Comparison of ENCODE assay signal across 16 cellular contexts in the genomic region with DNA sequence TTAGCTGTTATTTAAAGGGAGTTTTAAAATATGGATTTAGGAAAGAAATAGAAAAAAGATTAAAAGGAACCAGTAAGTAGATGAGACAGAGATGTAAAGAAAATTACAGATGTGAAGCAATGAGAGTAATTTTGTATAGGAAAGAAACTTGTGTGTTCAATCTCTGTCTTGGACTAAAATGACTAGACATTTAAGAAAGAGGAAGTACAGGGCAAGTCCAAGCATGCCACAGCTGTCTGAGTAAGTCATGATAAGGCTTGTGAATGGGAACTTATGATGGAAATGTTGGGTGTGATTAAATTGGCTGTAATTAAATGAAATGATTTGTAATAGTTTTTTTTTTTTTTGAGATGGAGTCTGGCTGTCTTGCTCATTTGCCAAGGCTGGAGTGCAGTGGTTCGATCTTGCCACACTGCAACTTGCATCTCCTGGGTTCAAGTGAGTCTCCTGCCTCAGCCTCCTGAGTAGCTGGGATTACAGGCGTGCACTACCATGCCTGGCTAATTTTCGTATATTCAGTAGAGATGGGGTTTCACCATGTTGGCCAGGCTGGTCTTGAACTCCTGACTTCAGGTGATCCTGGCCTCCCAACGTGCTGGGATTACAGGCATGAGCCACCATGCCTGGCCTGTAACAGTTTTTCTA. TPM values are rescaled to one million over a fixed set of nuclear protein-coding genes. Genes with fewer than 3 reads are reported as not detected.
DNase-seq lines count a peak whose midpoint lies in the region; ATAC-seq, FAIRE-seq and TF ChIP-seq lines count a peak whose summit lies in the region.
"Had no signal": no experiment of that assay in that cellular context is flagged by ENCODE, and none has a peak within 500 bp of the region (broad histone marks: within the 10 kb centered on the region; RNA-seq: fewer than 3 reads in every experiment).

No MANE protein-coding gene starts in this region.

- no peaks in the 10 kb centered on the region for H3K36me3 Mint-ChIP-seq in activated CD8-positive, alpha-beta T cell treated with anti-CD3 and anti-CD28 coated beads for 36 hours (ENCODE audit: low read depth)
- peaks cover 6% of the 10 kb centered on the region for H3K36me3 Mint-ChIP-seq in activated CD8-positive, alpha-beta T cell treated with anti-CD3 and anti-CD28 coated beads, Interleukin-2, amount 10 ng/mL, durations not matched to agents 7 days and 5 days (ENCODE audit: low read depth)
- H3K36me3 Mint-ChIP-seq in astrocyte (ENCODE audit: low read depth, unreplicated experiment), result no peaks in the 10 kb centered on the region
- H3K36me3 Mint-ChIP-seq in osteocyte (ENCODE audit: unreplicated experiment), result no peaks in the 10 kb centered on the region

- no peak overlapping the region for H3K4me3 ChIP-seq in astrocyte (ENCODE audit: insufficient read depth, low read depth, low read length)

- CTCF ChIA-PET in activated CD8-positive, alpha-beta T cell treated with anti-CD3 and anti-CD28 coated beads for 36 hours (lab: Charles Lee), result interaction anchor here (0.7 to 6.9 kb wide), 4 partner anchors 8 to 84 kb away, joined by 3 to 66 read pairs (median 7); a partner anchor contains a TSS
- CTCF ChIA-PET in activated CD8-positive, alpha-beta T cell treated with anti-CD3 and anti-CD28 coated beads, Interleukin-2, amount 10 ng/mL, durations not matched to agents 7 days and 5 days (lab: Charles Lee), result interaction anchor here (1.4 to 3.7 kb wide), 4 partner anchors 16 to 42 kb away, joined by 3 to 63 read pairs (median 9); a partner anchor contains a TSS

- no peak overlapping the region for H2AFZ ChIP-seq in astrocyte (ENCODE audit: low read depth, low read length)

- TF ChIP-seq CTCF in activated CD8-positive, alpha-beta T cell treated with anti-CD3 and anti-CD28 coated beads for 36 hours (IDR thresholded peaks at IDR 0.05), result no peak
- TF ChIP-seq CTCF in astrocyte (IDR thresholded peaks at IDR 0.05; ENCODE audit: insufficient read depth, low read depth, low read length) (no peak), osteocyte (IDR thresholded peaks at IDR 0.05) (no peak)

- H3K9me3 ChIP-seq in astrocyte (ENCODE audit: insufficient read depth, low read depth, low read length), result no peaks in the 10 kb centered on the region
- H3K9me3 ChIP-seq: neutrophil had no signal

- no peaks in the 10 kb centered on the region for H3K36me3 ChIP-seq in astrocyte (ENCODE audit: insufficient read depth, low read length)
- H3K36me3 ChIP-seq: neutrophil had no signal

- FAIRE-seq in astrocyte (lab: Jason Lieb, UNC), result no peak
- FAIRE-seq in islet of Langerhans (lab: Jason Lieb, UNC), result peak; percentile 27
- FAIRE-seq: A204.1, urothelium cell line had no signal

- no peaks in the 10 kb centered on the region for H3K27me3 Mint-ChIP-seq in activated CD8-positive, alpha-beta T cell treated with anti-CD3 and anti-CD28 coated beads for 36 hours
- no peaks in the 10 kb centered on the region for H3K27me3 Mint-ChIP-seq in activated CD8-positive, alpha-beta T cell treated with anti-CD3 and anti-CD28 coated beads, Interleukin-2, amount 10 ng/mL, durations not matched to agents 7 days and 5 days (ENCODE audit: low read depth)
- H3K27me3 Mint-ChIP-seq in astrocyte (ENCODE audit: low read depth, unreplicated experiment) (peaks cover 8% of the 10 kb centered on the region), osteocyte (ENCODE audit: unreplicated experiment) (peaks cover 3% of the 10 kb centered on the region)

- ATAC-seq in activated CD8-positive, alpha-beta T cell treated with anti-CD3 and anti-CD28 coated beads for 36 hours, result peak; percentile 42
- no peak for ATAC-seq in activated CD8-positive, alpha-beta T cell treated with anti-CD3 and anti-CD28 coated beads, Interleukin-2, amount 10 ng/mL, durations not matched to agents 7 days and 5 days

- peaks cover 2% of the 10 kb centered on the region for H3K27me3 ChIP-seq in astrocyte (ENCODE audit: insufficient read depth, low read length)

- no peak overlapping the region for H3K27ac Mint-ChIP-seq in activated CD8-positive, alpha-beta T cell treated with anti-CD3 and anti-CD28 coated beads for 36 hours
- H3K27ac Mint-ChIP-seq in activated CD8-positive, alpha-beta T cell treated with anti-CD3 and anti-CD28 coated beads, Interleukin-2, amount 10 ng/mL, durations not matched to agents 7 days and 5 days, result no peak overlapping the region
- no peak overlapping the region for H3K27ac Mint-ChIP-seq in astrocyte (ENCODE audit: unreplicated experiment)
- H3K27ac Mint-ChIP-seq in osteocyte (ENCODE audit: unreplicated experiment), result no peak overlapping the region

- H3K9me3 Mint-ChIP-seq in activated CD8-positive, alpha-beta T cell treated with anti-CD3 and anti-CD28 coated beads for 36 hours, result no peaks in the 10 kb centered on the region
- H3K9me3 Mint-ChIP-seq in activated CD8-positive, alpha-beta T cell treated with anti-CD3 and anti-CD28 coated beads, Interleukin-2, amount 10 ng/mL, durations not matched to agents 7 days and 5 days (ENCODE audit: insufficient read depth), result peaks cover 6% of the 10 kb centered on the region
- H3K9me3 Mint-ChIP-seq in astrocyte (ENCODE audit: unreplicated experiment) (peaks cover 2% of the 10 kb centered on the region), osteocyte (ENCODE audit: unreplicated experiment) (no peaks in the 10 kb centered on the region)

- H3K27ac ChIP-seq in astrocyte (ENCODE audit: low read depth, low read length), result no peak overlapping the region
- H3K27ac ChIP-seq: neutrophil had no signal

- no peak overlapping the region for H3K4me2 ChIP-seq in astrocyte (ENCODE audit: low read length)

- no peak overlapping the region for H3K4me3 Mint-ChIP-seq in activated CD8-positive, alpha-beta T cell treated with anti-CD3 and anti-CD28 coated beads for 36 hours
- H3K4me3 Mint-ChIP-seq in activated CD8-positive, alpha-beta T cell treated with anti-CD3 and anti-CD28 coated beads, Interleukin-2, amount 10 ng/mL, durations not matched to agents 7 days and 5 days, result no peak overlapping the region
- H3K4me3 Mint-ChIP-seq in astrocyte (ENCODE audit: unreplicated experiment) (no peak overlapping the region), osteocyte (ENCODE audit: unreplicated experiment) (no peak overlapping the region)

- no peak overlapping the region for H3K9ac ChIP-seq in astrocyte (ENCODE audit: low read length)

- POLR2A ChIA-PET in activated CD8-positive, alpha-beta T cell treated with anti-CD3 and anti-CD28 coated beads for 36 hours (lab: Charles Lee), result no interaction called here
- POLR2A ChIA-PET in activated CD8-positive, alpha-beta T cell treated with anti-CD3 and anti-CD28 coated beads, Interleukin-2, amount 10 ng/mL, durations not matched to agents 7 days and 5 days (lab: Charles Lee), result interaction anchor here (0.7 kb wide), 1 partner anchor 235 kb away, joined by 3 read pairs; no protein-coding TSS in a partner anchor

- H3K4me1 ChIP-seq in astrocyte (ENCODE audit: insufficient read depth, low read length), result no peaks in the 10 kb centered on the region

- no peaks in the 10 kb centered on the region for H3K4me1 Mint-ChIP-seq in activated CD8-positive, alpha-beta T cell treated with anti-CD3 and anti-CD28 coated beads for 36 hours (ENCODE audit: low read depth)
- H3K4me1 Mint-ChIP-seq in activated CD8-positive, alpha-beta T cell treated with anti-CD3 and anti-CD28 coated beads, Interleukin-2, amount 10 ng/mL, durations not matched to agents 7 days and 5 days (ENCODE audit: low read depth), result peaks cover 8% of the 10 kb centered on the region
- no peaks in the 10 kb centered on the region for H3K4me1 Mint-ChIP-seq in astrocyte (ENCODE audit: low read depth, unreplicated experiment)
- H3K4me1 Mint-ChIP-seq in osteocyte (ENCODE audit: unreplicated experiment), result no peaks in the 10 kb centered on the region

- DNase-seq in activated CD8-positive, alpha-beta T cell treated with anti-CD3 and anti-CD28 coated beads for 36 hours, result no peak
- DNase-seq in activated CD8-positive, alpha-beta T cell treated with anti-CD3 and anti-CD28 coated beads, Interleukin-2, amount 10 ng/mL, durations not matched to agents 7 days and 5 days, result no peak
- peak; percentile 87 for DNase-seq in MV-4-11 (lab: John Stamatoyannopoulos, UW)
- DNase-seq in astrocyte (ENCODE audit: low read depth), result peak; percentile 34
- DNase-seq in osteocyte (ENCODE audit: extremely low spot score, unreplicated experiment), result no peak
- DNase-seq in COR-L47 (lab: John Stamatoyannopoulos, UW), result no peak
- no peak for DNase-seq in T-helper 1 cell
- DNase-seq: anterior cingulate cortex; effector CD4-positive, alpha-beta T cell; stimulated activated CD4-positive, alpha-beta T cell treated with anti-CD3 and anti-CD28 coated beads, Interleukin-12 subunit alpha, Interleukin-12 subunit beta, amount 100 ng/mL, for 4 hours; T-helper 9 cell had no signal

- H3K79me2 ChIP-seq in astrocyte (ENCODE audit: insufficient read depth, low read length), result no peaks in the 10 kb centered on the region

- no peaks in the 10 kb centered on the region for H4K20me1 ChIP-seq in astrocyte (ENCODE audit: insufficient read depth, low read length)

- intact Hi-C loops in activated CD8-positive, alpha-beta T cell treated with anti-CD3 and anti-CD28 coated beads for 36 hours (cut with micrococcal nuclease), result no loop called here

RNA-seq across cellular contexts. Expression of a gene that starts 5.9 kb away (rescaled TPM):
- under 1 TPM; 0.31 to 0.61 TPM for total RNA-seq in activated CD8-positive, alpha-beta T cell treated with anti-CD3 and anti-CD28 coated beads for 36 hours
- total RNA-seq in activated CD8-positive, alpha-beta T cell treated with anti-CD3 and anti-CD28 coated beads, Interleukin-2, amount 10 ng/mL, durations not matched to agents 7 days and 5 days, result under 1 TPM; 0.61 to 0.73 TPM
- total RNA-seq in astrocyte, result not detected in 2 replicates
- total RNA-seq in osteocyte, result not detected in 2 replicates

RNA-seq across cellular contexts. Expression of a gene that starts 16.8 kb away (rescaled TPM):
- not detected for total RNA-seq in activated CD8-positive, alpha-beta T cell treated with anti-CD3 and anti-CD28 coated beads for 36 hours
- total RNA-seq in activated CD8-positive, alpha-beta T cell treated with anti-CD3 and anti-CD28 coated beads, Interleukin-2, amount 10 ng/mL, durations not matched to agents 7 days and 5 days, result not detected
- not detected in 2 replicates for total RNA-seq in astrocyte
- total RNA-seq in osteocyte, result not detected in 2 replicates
- total RNA-seq: liver had no signal

RNA-seq across cellular contexts. Expression of a gene that starts 18.0 kb away (rescaled TPM):
- total RNA-seq in activated CD8-positive, alpha-beta T cell treated with anti-CD3 and anti-CD28 coated beads for 36 hours, result not detected
- not detected for total RNA-seq in activated CD8-positive, alpha-beta T cell treated with anti-CD3 and anti-CD28 coated beads, Interleukin-2, amount 10 ng/mL, durations not matched to agents 7 days and 5 days
- total RNA-seq in astrocyte, result not detected in 2 replicates
- not detected in 2 replicates for total RNA-seq in osteocyte
- total RNA-seq: liver had no signal

RNA-seq across cellular contexts. Expression of a gene that starts 26.7 kb away (rescaled TPM):
- total RNA-seq in activated CD8-positive, alpha-beta T cell treated with anti-CD3 and anti-CD28 coated beads for 36 hours, result 10 to 100 TPM; 35.5 to 39.5 TPM
- 10 to 100 TPM; 18.6 to 20.1 TPM for total RNA-seq in activated CD8-positive, alpha-beta T cell treated with anti-CD3 and anti-CD28 coated beads, Interleukin-2, amount 10 ng/mL, durations not matched to agents 7 days and 5 days
- total RNA-seq in astrocyte (3.0 and 4.5 TPM in 2 replicates), osteocyte (5.9 and 8.0 TPM in 2 replicates)

RNA-seq across cellular contexts. Expression of a gene that starts 49.7 kb away (rescaled TPM):
- 100 to 1,000 TPM; 315 to 317 TPM for total RNA-seq in activated CD8-positive, alpha-beta T cell treated with anti-CD3 and anti-CD28 coated beads for 36 hours
- 100 to 1,000 TPM; 250 to 258 TPM for total RNA-seq in activated CD8-positive, alpha-beta T cell treated with anti-CD3 and anti-CD28 coated beads, Interleukin-2, amount 10 ng/mL, durations not matched to agents 7 days and 5 days
- total RNA-seq in astrocyte (117 and 118 TPM in 2 replicates), osteocyte (180 and 185 TPM in 2 replicates)

Comparison
In these comparisons a context has a peak if more than half of its experiments do, and no peak if none do; other contexts are left out.
1. DNase-seq: peak in MV-4-11 (single experiment) and astrocyte (single experiment); none in activated CD8-positive, alpha-beta T cell treated with anti-CD3 and anti-CD28 coated beads for 36 hours (single experiment), activated CD8-positive, alpha-beta T cell treated with anti-CD3 and anti-CD28 coated beads, Interleukin-2, amount 10 ng/mL, durations not matched to agents 7 days and 5 days (single experiment), osteocyte (single experiment), COR-L47 (single experiment) and T-helper 1 cell (0 of 5).